Comparison of ENCODE assay signal across 34 cellular contexts in genomic region chr3:174049443-174049842, GRCh38.
"Had no signal": no experiment of that assay in that cellular context is flagged by ENCODE, and none has a peak within 500 bp of the region (broad histone marks: within the 10 kb centered on the region; RNA-seq: fewer than 3 reads in every experiment).

No MANE protein-coding gene starts in this region.

- H3K4me1 Mint-ChIP-seq: activated B cell treated with CpG ODN at 0.5 μM for 24 hours; activated CD4-positive, alpha-beta T cell treated with anti-CD3 and anti-CD28 coated beads, Interleukin-2, amount 10 ng/mL, durations not matched to agents 24 days and 14 days; activated naive CD8-positive, alpha-beta T cell treated with anti-CD3 and anti-CD28 coated beads for 36 hours; activated T-helper 17 cell treated with anti-CD3 and anti-CD28 coated beads, Interleukin-2, amount 50 U/mL, for 72 hours had no signal

- H3K27ac ChIP-seq: adrenal gland, body of pancreas, brain microvascular endothelial cell, breast epithelium, VCaP had no signal

- H3K27me3 Mint-ChIP-seq: activated B cell treated with CpG ODN at 0.5 μM for 24 hours; activated CD4-positive, alpha-beta memory T cell treated with anti-CD3 and anti-CD28 coated beads for 36 hours; activated CD4-positive, alpha-beta T cell treated with anti-CD3 and anti-CD28 coated beads, Interleukin-2, amount 10 ng/mL, durations not matched to agents 24 days and 14 days; activated CD8-positive, alpha-beta T cell treated with anti-CD3 and anti-CD28 coated beads for 36 hours; activated naive CD8-positive, alpha-beta T cell treated with anti-CD3 and anti-CD28 coated beads for 36 hours; activated T-helper 17 cell treated with anti-CD3 and anti-CD28 coated beads, Interleukin-2, amount 50 U/mL, for 72 hours had no signal

- ATAC-seq: activated CD8-positive, alpha-beta T cell treated with anti-CD3 and anti-CD28 coated beads for 36 hours; activated naive CD4-positive, alpha-beta T cell treated with anti-CD3 and anti-CD28 coated beads, Interleukin-2, amount 50 U/mL, for 72 hours; activated T-cell treated with anti-CD3 and anti-CD28 coated beads, Interleukin-2, amount 50 U/mL, for 4 hours; activated T-cell treated with anti-CD3 and anti-CD28 coated beads, Interleukin-2, amount 50 U/mL, for 72 hours; activated T-helper 17 cell treated with anti-CD3 and anti-CD28 coated beads, Interleukin-2, amount 50 U/mL, for 72 hours; body of pancreas had no signal

- DNase-seq: activated B cell treated with CpG ODN at 0.5 μM for 24 hours; activated CD4-positive, alpha-beta memory T cell treated with anti-CD3 and anti-CD28 coated beads for 36 hours; activated CD4-positive, alpha-beta T cell treated with anti-CD3 and anti-CD28 coated beads for 4 hours; activated CD4-positive, alpha-beta T cell treated with anti-CD3 and anti-CD28 coated beads, Interleukin-2, amount 10 ng/mL, durations not matched to agents 24 days and 14 days; activated CD4-positive, alpha-beta T cell treated with anti-CD3 and anti-CD28 coated beads, Interleukin-2, amount 50 U/mL, for 1 hour; activated CD4-positive, alpha-beta T cell treated with anti-CD3 and anti-CD28 coated beads, Interleukin-2, amount 50 U/mL, for 4 hours; activated CD4-positive, CD25-positive, alpha-beta regulatory T cell treated with anti-CD3 and anti-CD28 coated beads, Interleukin-2, amount 50 U/mL, for 72 hours; activated CD8-positive, alpha-beta memory T cell treated with anti-CD3 and anti-CD28 coated beads, Interleukin-2, amount 50 U/mL, for 4 hours; activated CD8-positive, alpha-beta T cell treated with anti-CD3 and anti-CD28 coated beads for 36 hours; activated effector memory CD4-positive, alpha-beta T cell treated with anti-CD3 and anti-CD28 coated beads, Interleukin-2, amount 50 U/mL, for 16 hours; activated gamma-delta T cell treated with Interleukin-2 at 50 U/mL for 16 hours; activated naive CD4-positive, alpha-beta T cell; activated naive CD4-positive, alpha-beta T cell treated with anti-CD3 and anti-CD28 coated beads for 36 hours; activated naive CD4-positive, alpha-beta T cell treated with anti-CD3 and anti-CD28 coated beads, Interleukin-2, amount 50 U/mL, for 16 hours; activated naive CD8-positive, alpha-beta T cell treated with anti-CD3 and anti-CD28 coated beads for 36 hours; activated T-cell treated with anti-CD3 and anti-CD28 coated beads for 4 hours; activated T-cell treated with anti-CD3 and anti-CD28 coated beads, Interleukin-2, amount 50 U/mL, for 1 hour; activated T-cell treated with anti-CD3 and anti-CD28 coated beads, Interleukin-2, amount 50 U/mL, for 4 hours; activated T-cell treated with anti-CD3 and anti-CD28 coated beads, Interleukin-2, amount 50 U/mL, for 72 hours; adrenal gland; amniotic stem cell; aorta; body of pancreas; brain microvascular endothelial cell; central memory CD4-positive, alpha-beta T cell; T-helper 2 cell; T-helper 9 cell had no signal

- H3K9me3 Mint-ChIP-seq: activated CD8-positive, alpha-beta T cell treated with anti-CD3 and anti-CD28 coated beads for 36 hours had no signal

- H3K4me1 ChIP-seq: adrenal gland, body of pancreas, breast epithelium had no signal

- H3K4me3 ChIP-seq: adrenal gland, body of pancreas, breast epithelium had no signal

- H3K36me3 Mint-ChIP-seq: activated CD4-positive, alpha-beta memory T cell treated with anti-CD3 and anti-CD28 coated beads for 36 hours; activated naive CD8-positive, alpha-beta T cell treated with anti-CD3 and anti-CD28 coated beads for 36 hours had no signal

- H3K4me3 Mint-ChIP-seq: activated B cell treated with CpG ODN at 0.5 μM for 24 hours; activated CD4-positive, alpha-beta memory T cell treated with anti-CD3 and anti-CD28 coated beads for 36 hours; activated CD4-positive, alpha-beta T cell treated with anti-CD3 and anti-CD28 coated beads, Interleukin-2, amount 10 ng/mL, durations not matched to agents 24 days and 14 days; activated CD8-positive, alpha-beta T cell treated with anti-CD3 and anti-CD28 coated beads for 36 hours; activated naive CD4-positive, alpha-beta T cell treated with anti-CD3 and anti-CD28 coated beads for 36 hours; activated naive CD8-positive, alpha-beta T cell treated with anti-CD3 and anti-CD28 coated beads for 36 hours; activated T-cell treated with anti-CD3 and anti-CD28 coated beads, Interleukin-2, amount 50 U/mL, for 4 hours; activated T-cell treated with anti-CD3 and anti-CD28 coated beads, Interleukin-2, amount 50 U/mL, for 72 hours; activated T-helper 1 cell treated with anti-CD3 and anti-CD28 coated beads, Interleukin-12 subunit alpha, Interleukin-12 subunit beta, Interleukin-2, Interleukin-4 antibody, amounts not matched to agents 30 ng/mL and 10 ng/mL and 1 ng/mL, durations not matched to agents 14 hours and 24 hours and 36 hours; activated T-helper 17 cell treated with anti-CD3 and anti-CD28 coated beads, Interleukin-2, amount 50 U/mL, for 72 hours; T-helper 1 cell treated with Interleukin-12 subunit alpha and Interleukin-12 subunit beta and Interleukin-4 antibody, amounts not matched to agents 30 μg/mL and 1 μg/mL, for 36 hours; T-helper 2 cell treated with Interferon-gamma antibody and Interleukin-4, amounts not matched to agents 5 μg/mL and 100 μg/mL, for 36 hours had no signal

- H3K36me3 ChIP-seq: adrenal gland, brain microvascular endothelial cell, breast epithelium had no signal

- H3K9me3 ChIP-seq: adrenal gland, body of pancreas, breast epithelium had no signal

- H3K27me3 ChIP-seq: adrenal gland, body of pancreas, brain microvascular endothelial cell, breast epithelium had no signal

- H3K27ac Mint-ChIP-seq: activated B cell treated with CpG ODN at 0.5 μM for 24 hours; activated CD4-positive, alpha-beta memory T cell treated with anti-CD3 and anti-CD28 coated beads for 36 hours; activated CD4-positive, alpha-beta T cell treated with anti-CD3 and anti-CD28 coated beads, Interleukin-2, amount 10 ng/mL, durations not matched to agents 24 days and 14 days; activated CD8-positive, alpha-beta T cell treated with anti-CD3 and anti-CD28 coated beads for 36 hours; activated naive CD4-positive, alpha-beta T cell treated with anti-CD3 and anti-CD28 coated beads for 36 hours; activated naive CD4-positive, alpha-beta T cell treated with anti-CD3 and anti-CD28 coated beads, Interleukin-2, amount 50 U/mL, for 72 hours; activated naive CD8-positive, alpha-beta T cell treated with anti-CD3 and anti-CD28 coated beads for 36 hours; activated T-cell treated with anti-CD3 and anti-CD28 coated beads, Interleukin-2, amount 50 U/mL, for 72 hours; activated T-helper 1 cell treated with anti-CD3 and anti-CD28 coated beads, Interleukin-12 subunit alpha, Interleukin-12 subunit beta, Interleukin-2, Interleukin-4 antibody, amounts not matched to agents 30 ng/mL and 10 ng/mL and 1 ng/mL, durations not matched to agents 14 hours and 24 hours and 36 hours; activated T-helper 17 cell treated with anti-CD3 and anti-CD28 coated beads, Interleukin-2, amount 50 U/mL, for 72 hours; T-helper 1 cell treated with Interleukin-12 subunit alpha and Interleukin-12 subunit beta and Interleukin-4 antibody, amounts not matched to agents 30 μg/mL and 1 μg/mL, for 36 hours; T-helper 2 cell treated with Interferon-gamma antibody and Interleukin-4, amounts not matched to agents 5 μg/mL and 100 μg/mL, for 36 hours had no signal
